Comparison of ENCODE assay signal across 26 cellular contexts in the genomic region with DNA sequence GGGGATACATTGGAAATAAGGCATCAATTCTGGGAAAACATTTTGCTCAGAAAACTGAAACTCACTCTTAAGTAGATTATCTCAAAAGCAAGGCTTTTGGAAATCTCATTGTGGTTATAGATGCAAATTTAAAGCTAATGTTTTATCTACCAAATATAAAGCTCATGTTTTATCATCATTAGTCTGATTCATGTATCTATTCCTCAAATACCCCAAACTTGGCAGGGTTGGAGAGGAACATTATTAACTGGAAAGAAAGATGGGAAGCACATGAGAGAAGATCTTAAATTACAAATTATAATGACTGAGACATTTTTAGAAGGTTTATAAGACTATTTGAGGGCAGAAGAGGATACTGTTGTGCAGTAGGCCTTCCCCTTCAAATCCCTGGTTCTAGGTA.
DNase-seq lines count a peak whose midpoint lies in the region; ATAC-seq, FAIRE-seq and TF ChIP-seq lines count a peak whose summit lies in the region.
"Had no signal": no experiment of that assay in that cellular context is flagged by ENCODE, and none has a peak within 500 bp of the region (broad histone marks: within the 10 kb centered on the region; RNA-seq: fewer than 3 reads in every experiment).

No MANE protein-coding gene starts in this region.

- POLR2A ChIA-PET in SK-N-SH (lab: Yijun Ruan, JAX) = no interaction called here
- POLR2A ChIA-PET in RWPE1 (lab: Yijun Ruan, JAX; ENCODE audit: low non-redundant PET) = no interaction called here

- H3F3A ChIP-seq in SK-N-SH (replicated peaks; ENCODE audit: insufficient read depth) = peaks cover 17% of the 10 kb centered on the region

- no peak for TF ChIP-seq RAD21 in SK-N-SH (IDR thresholded peaks at IDR 0.05; ENCODE audit: low read length)

- intact Hi-C loops in transverse colon (cut with DNase I; ENCODE audit: low total_unique reads) = no loop called here

- FAIRE-seq in keratinocyte (lab: Jason Lieb, UNC) = peak; percentile 9
- FAIRE-seq: GM12878, GM12892, GM18507 had no signal

- no peaks in the 10 kb centered on the region for H4K20me1 ChIP-seq in SK-N-SH (ENCODE audit: insufficient read depth)
- no peaks in the 10 kb centered on the region for H4K20me1 ChIP-seq in keratinocyte (ENCODE audit: control insufficient read depth, extremely low read depth, insufficient read depth, low read length)
- H4K20me1 ChIP-seq: BLaER1 had no signal

- H3K9me3 ChIP-seq in SK-N-SH (no peaks in the 10 kb centered on the region), keratinocyte (ENCODE audit: control insufficient read depth, low read depth, low read length) (no peaks in the 10 kb centered on the region), transverse colon (no peaks in the 10 kb centered on the region)
- H3K9me3 ChIP-seq: BE2C had no signal

- TF ChIP-seq EP300 in SK-N-SH (IDR thresholded peaks at IDR 0.05; ENCODE audit: borderline replicate concordance in 1 of 2, low read depth in 1 of 2, low read length in 1 of 2) = no peak
- TF ChIP-seq EP300 in transverse colon (IDR thresholded peaks at IDR 0.05; ENCODE audit: low read depth) = no peak

- H3K4me3 ChIP-seq in SK-N-SH (ENCODE audit: low read depth in 2 of 2, low read length in 1 of 2) (no peak overlapping the region), keratinocyte (ENCODE audit: control insufficient read depth in 2 of 3, extremely low read depth in 1 of 3, insufficient read depth in 2 of 3, low read depth in 1 of 3, low read length in 3 of 3) (no peak overlapping the region), transverse colon (no peak overlapping the region)
- H3K4me3 ChIP-seq: A549, BLaER1, GM12878 had no signal

- no peak for TF ChIP-seq POLR2A in transverse colon (IDR thresholded peaks at IDR 0.05)

- H3K9me2 ChIP-seq in SK-N-SH = no peaks in the 10 kb centered on the region

- H3K79me2 ChIP-seq in SK-N-SH (ENCODE audit: insufficient read depth) = no peaks in the 10 kb centered on the region
- no peaks in the 10 kb centered on the region for H3K79me2 ChIP-seq in keratinocyte (ENCODE audit: control insufficient read depth, insufficient read depth, low read length)

- H3K4me1 ChIP-seq in SK-N-SH (ENCODE audit: control insufficient read depth in 1 of 2, insufficient read depth in 2 of 2, low read depth in 1 of 2, low read length in 1 of 2) (peaks cover 0 to 16% of the 10 kb centered on the region in 2 experiments; a peak in 2 of 4 replicates), keratinocyte (ENCODE audit: control insufficient read depth, extremely low read depth, insufficient read depth, low read length) (no peaks in the 10 kb centered on the region), transverse colon (no peaks in the 10 kb centered on the region)
- H3K4me1 ChIP-seq: A549, BE2C, BLaER1 had no signal

- H3K27me3 ChIP-seq in SK-N-SH (ENCODE audit: insufficient read depth) (no peaks in the 10 kb centered on the region), keratinocyte (ENCODE audit: control insufficient read depth, extremely low read depth, insufficient read depth, low read length) (no peaks in the 10 kb centered on the region), transverse colon (no peaks in the 10 kb centered on the region)
- H3K27me3 ChIP-seq: BE2C, BLaER1 had no signal

- dilution Hi-C loops in keratinocyte (cut with MboI; ENCODE audit: extremely low pct_ligation_motif_present, low sequenced_read_pairs) = no loop called here

- DNase-seq in SK-N-SH (no peak), amniotic epithelial cell (ENCODE audit: low read depth) (peak; percentile 19), keratinocyte (ENCODE audit: low read depth, low spot score) (no peak), transverse colon (no peak), RWPE1 (ENCODE audit: low spot score) (no peak)
- DNase-seq: ACHN; BE2C; C1 segment of cervical spinal cord; CD4-positive, alpha-beta memory T cell; CD4-positive, CD25-positive, alpha-beta regulatory T cell; CD8-positive, alpha-beta memory T cell; COR-L47; DMS 273 treated with DMSO at 0.1 percent for 48 hours; DMS153; DMS53; DMS79; DND-41; EL; GDM1 had no signal

- CTCF ChIA-PET in SK-N-SH (lab: Yijun Ruan, JAX) (no interaction called here), RWPE1 (lab: Yijun Ruan, JAX) (no interaction called here)

- no peak overlapping the region for H3K4me2 ChIP-seq in SK-N-SH
- no peak overlapping the region for H3K4me2 ChIP-seq in keratinocyte (ENCODE audit: control insufficient read depth, extremely low read depth, insufficient read depth, low read depth, low read length)
- H3K4me2 ChIP-seq: A549, BLaER1 had no signal

- H3K9ac ChIP-seq in SK-N-SH (no peak overlapping the region), keratinocyte (ENCODE audit: control insufficient read depth, extremely low read depth, insufficient read depth, low read length) (no peak overlapping the region)
- H3K9ac ChIP-seq: BLaER1 had no signal

- in situ Hi-C loops in transverse colon (cut with MboI; ENCODE audit: low pct_ligation_motif_present in 1 of 4, low pct_unique_long_range_greater_than_20kb in 1 of 4, low sequenced_read_pairs in 3 of 4) = no loop called here

- H2AFZ ChIP-seq in SK-N-SH (ENCODE audit: low read depth) = no peak overlapping the region
- H2AFZ ChIP-seq in keratinocyte (ENCODE audit: control insufficient read depth, low read length) = no peak overlapping the region

- H3K9me1 ChIP-seq in keratinocyte (ENCODE audit: control insufficient read depth, extremely low read depth, insufficient read depth, low read length) = no peaks in the 10 kb centered on the region

- TF ChIP-seq CTCF in SK-N-SH (IDR thresholded peaks at IDR 0.05) = no peak
- TF ChIP-seq CTCF in keratinocyte (optimal IDR thresholded peaks at IDR 0.05 in 1 of 3, IDR thresholded peaks at IDR 0.05 in 1 of 3, conservative IDR thresholded peaks at IDR 0.05 in 1 of 3; ENCODE audit: extremely low read depth in 1 of 3, insufficient read depth in 2 of 3, low read length in 3 of 3) = no peak
- TF ChIP-seq CTCF in transverse colon (IDR thresholded peaks at IDR 0.05) = no peak
- TF ChIP-seq CTCF in RWPE1 (conservative IDR thresholded peaks at IDR 0.05; ENCODE audit: low read depth) = no peak

- peak; percentile 48; the same call in 1 of the 3 replicates for ATAC-seq in SK-N-SH treated with all-trans-retinoic acid at 6 μM for 48 hours
- ATAC-seq: A549, GM12878 had no signal

- H3K36me3 ChIP-seq in SK-N-SH (replicated peaks in 1 of 2; ENCODE audit: control insufficient read depth in 1 of 2, insufficient read depth in 2 of 2, low read length in 1 of 2) (no peaks in the 10 kb centered on the region), keratinocyte (ENCODE audit: control insufficient read depth in 2 of 2, extremely low read depth in 1 of 2, insufficient read depth in 2 of 2, low read length in 2 of 2) (no peaks in the 10 kb centered on the region), transverse colon (no peaks in the 10 kb centered on the region)
- H3K36me3 ChIP-seq: BE2C, BLaER1 had no signal

- H3K27ac ChIP-seq in SK-N-SH (ENCODE audit: low read depth in 2 of 2, low read length in 1 of 2) = peak overlapping the region in 1 of 2 experiments; percentile 31; a peak in 1 of 4 replicates
- H3K27ac ChIP-seq in keratinocyte (ENCODE audit: control insufficient read depth, insufficient read depth, low read length) = no peak overlapping the region
- no peak overlapping the region for H3K27ac ChIP-seq in transverse colon
- no peak overlapping the region for H3K27ac ChIP-seq in RWPE1
- H3K27ac ChIP-seq: 22Rv1, A549, BLaER1 had no signal

TF ChIP-seq in SK-N-SH treated with all-trans-retinoic acid at 6 μM for 48 hours, 23 proteins besides CTCF, POLR2A, EP300 and RAD21 (continues in another document):
- peak; percentile 69; the same call in 1 of the 2 replicates for TF ChIP-seq ZC3H10 (CRISPR knock-in tag; IDR thresholded peaks at IDR 0.05)
- no peak for TF ChIP-seq ZNF8 (CRISPR knock-in tag; IDR thresholded peaks at IDR 0.05)
- no peak for TF ChIP-seq OSR1 (CRISPR knock-in tag; IDR thresholded peaks at IDR 0.05)
- no peak for TF ChIP-seq ZNF70 (CRISPR knock-in tag; IDR thresholded peaks at IDR 0.05)
- TF ChIP-seq POU6F1 (CRISPR knock-in tag; IDR thresholded peaks at IDR 0.05; ENCODE audit: borderline replicate concordance, low read depth) = no peak

TF ChIP-seq in SK-N-SH, 30 proteins besides CTCF, POLR2A, EP300 and RAD21 (continues in another document):
- TF ChIP-seq FOXJ3 (CRISPR knock-in tag; IDR thresholded peaks at IDR 0.05) (no peak), GATA2 (CRISPR knock-in tag; IDR thresholded peaks at IDR 0.05) (no peak), TCF12 (IDR thresholded peaks at IDR 0.05) (no peak), EZH2phosphoT487 (IDR thresholded peaks at IDR 0.05; ENCODE audit: borderline replicate concordance, low read depth) (no peak), POLR2AphosphoS5 (IDR thresholded peaks at IDR 0.05; ENCODE audit: low read depth, low read length) (no peak)
- TF ChIP-seq, protein P1, sequence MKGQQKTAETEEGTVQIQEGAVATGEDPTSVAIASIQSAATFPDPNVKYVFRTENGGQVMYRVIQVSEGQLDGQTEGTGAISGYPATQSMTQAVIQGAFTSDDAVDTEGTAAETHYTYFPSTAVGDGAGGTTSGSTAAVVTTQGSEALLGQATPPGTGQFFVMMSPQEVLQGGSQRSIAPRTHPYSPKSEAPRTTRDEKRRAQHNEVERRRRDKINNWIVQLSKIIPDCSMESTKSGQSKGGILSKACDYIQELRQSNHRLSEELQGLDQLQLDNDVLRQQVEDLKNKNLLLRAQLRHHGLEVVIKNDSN (IDR thresholded peaks at IDR 0.05; ENCODE audit: borderline replicate concordance, low read depth) = no peak
